25 cellular contexts compared by ENCODE assay signal in the genomic region with DNA sequence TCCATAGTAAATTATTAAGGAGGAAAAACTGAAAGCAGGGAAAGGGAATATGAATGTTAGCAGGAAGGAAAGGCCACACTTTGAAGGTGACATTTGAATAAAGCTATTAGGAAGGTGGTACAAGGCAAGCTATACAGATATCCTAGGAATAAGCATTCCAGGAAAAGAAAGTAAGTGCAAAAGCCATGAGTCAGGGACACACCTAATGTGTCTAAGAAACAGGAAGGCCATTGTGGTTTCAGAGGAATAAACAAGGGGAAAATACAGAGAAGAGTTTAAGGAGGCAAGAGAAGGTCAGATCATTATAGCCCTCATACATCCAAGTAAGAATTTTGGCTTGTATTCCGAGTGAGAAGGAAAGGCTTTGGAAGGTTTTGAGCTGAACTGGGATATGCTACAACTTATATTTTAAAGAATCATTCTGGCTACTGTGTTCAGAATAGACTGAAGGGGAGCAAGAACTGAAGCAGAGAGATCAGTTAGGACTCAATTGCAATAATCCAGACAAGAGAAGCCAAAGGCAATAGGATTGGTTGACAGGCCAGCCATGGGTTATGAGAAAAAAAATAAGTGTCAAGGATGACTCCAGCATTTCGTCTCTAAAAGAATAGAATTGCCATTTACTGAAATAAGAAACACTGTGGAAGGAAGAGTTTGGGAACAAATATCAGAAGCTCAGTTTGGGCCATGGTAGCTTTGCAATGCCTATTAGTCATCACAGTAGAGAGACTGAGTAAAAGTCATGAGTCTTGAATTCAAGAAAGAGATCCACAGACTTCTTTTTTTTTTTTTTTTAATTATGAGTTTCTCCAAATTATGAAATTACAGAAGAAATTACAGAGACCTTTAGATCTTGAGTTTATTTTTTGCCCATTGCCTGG. TPM values are rescaled to one million over a fixed set of nuclear protein-coding genes. Genes with fewer than 3 reads are reported as not detected.
DNase-seq lines count a peak whose midpoint lies in the region; ATAC-seq, FAIRE-seq and TF ChIP-seq lines count a peak whose summit lies in the region.
"Had no signal": no experiment of that assay in that cellular context is flagged by ENCODE, and none has a peak within 500 bp of the region (broad histone marks: within the 10 kb centered on the region; RNA-seq: fewer than 3 reads in every experiment).

No MANE protein-coding gene starts in this region.

- no peak overlapping the region for H2BK15ac ChIP-seq in mesenchymal stem cell (ENCODE audit: low read depth, poor library complexity, severe bottlenecking)

- no peak overlapping the region for H3K9ac ChIP-seq in mesenchymal stem cell (ENCODE audit: low read length)
- H3K9ac ChIP-seq: KMS-11 had no signal

- FAIRE-seq in GM18507 (lab: Jason Lieb, UNC), result peak; percentile 21
- FAIRE-seq in bronchial epithelial cell (lab: Jason Lieb, UNC), result no peak
- FAIRE-seq: endometrium had no signal

- no peak overlapping the region for H2AK5ac ChIP-seq in mesenchymal stem cell (ENCODE audit: low read length, severe bottlenecking)

- H3K4me1 ChIP-seq in PC-9 (replicated peaks; ENCODE audit: insufficient read depth), result peaks cover 15% of the 10 kb centered on the region
- H3K4me1 ChIP-seq in mesenchymal stem cell (ENCODE audit: control insufficient read depth, insufficient read depth, low read depth, low read length), result no peaks in the 10 kb centered on the region
- no peaks in the 10 kb centered on the region for H3K4me1 ChIP-seq in right cardiac atrium (ENCODE audit: control insufficient read depth, insufficient read depth, low read length)
- H3K4me1 ChIP-seq: ascending aorta, colonic mucosa, right atrium auricular region had no signal

- H4K91ac ChIP-seq in mesenchymal stem cell (ENCODE audit: low read length), result no peak overlapping the region

- no peaks in the 10 kb centered on the region for H3K36me3 ChIP-seq in PC-9 (ENCODE audit: low read depth)
- no peaks in the 10 kb centered on the region for H3K36me3 ChIP-seq in bronchial epithelial cell (ENCODE audit: control insufficient read depth, insufficient read depth, low read length)
- no peaks in the 10 kb centered on the region for H3K36me3 ChIP-seq in mesenchymal stem cell (ENCODE audit: control insufficient read depth in 1 of 2, insufficient read depth in 2 of 2, low read depth in 1 of 2, low read length in 2 of 2)
- H3K36me3 ChIP-seq: ascending aorta, colonic mucosa, right atrium auricular region, thoracic aorta had no signal

- no peak overlapping the region for H3K4ac ChIP-seq in mesenchymal stem cell (ENCODE audit: low read depth in 1 of 2, low read length in 2 of 2)

- no peaks in the 10 kb centered on the region for H4K20me1 ChIP-seq in PC-9 (ENCODE audit: insufficient read depth)

- 0 out of 2 replicates have a peak overlapping the region, but pooled peaks have one; percentile 5 for H2AFZ ChIP-seq in PC-9
- H2AFZ ChIP-seq in mesenchymal stem cell (ENCODE audit: low read depth, low read length), result no peak overlapping the region

- no peak for ATAC-seq in right cardiac atrium
- no peak for ATAC-seq in HG03097 (IDR thresholded peaks at IDR 0.05; ENCODE audit: low FRiP score, unreplicated experiment)
- no peak for ATAC-seq in GM18870 (IDR thresholded peaks at IDR 0.05; ENCODE audit: unreplicated experiment)
- ATAC-seq: left ventricle myocardium superior; stimulated activated naive B cell treated with anti-CD40 and anti-IgM and Interleukin-4, amounts not matched to agents 10 μg/mL and 1 μg/mL and 100 μg/mL, for 72 hours had no signal

- intact Hi-C loops in PC-9 (cut with micrococcal nuclease; ENCODE audit: unreplicated experiment), result no loop called here
- intact Hi-C loops in right cardiac atrium (cut with DNase I), result no loop called here

- WGBS in mesenchymal stem cell, result 74% methylated on average over 2 of the region's 2 CpGs
- 65% methylated on average over 2 of the region's 2 CpGs for WGBS in right cardiac atrium

- no peak for DNase-seq in GM18507 (ENCODE audit: extremely low spot score, insufficient read length, low read depth)
- no peak for DNase-seq in PC-9
- DNase-seq in bronchial epithelial cell (ENCODE audit: low read depth), result peak; percentile 89
- DNase-seq in mesenchymal stem cell, result peak; percentile 42
- DNase-seq in right cardiac atrium, result no peak
- no peak for DNase-seq in epidermal melanocyte (ENCODE audit: insufficient read length, low spot score)
- DNase-seq: activated CD4-positive, alpha-beta T cell treated with anti-CD3 and anti-CD28 coated beads, Interleukin-2, amount 50 U/mL, for 48 hours; activated naive CD4-positive, alpha-beta T cell treated with anti-CD3 and anti-CD28 coated beads, Interleukin-2, amount 50 U/mL, for 16 hours; activated T-cell treated with anti-CD3 and anti-CD28 coated beads, Interleukin-2, amount 50 U/mL, for 24 hours; CD4-positive, CD25-positive, alpha-beta regulatory T cell; colonic mucosa; DMS153; left ventricle myocardium superior; NCI-H1092 treated with DMSO at 0.1 percent for 48 hours; SIG-M5; stimulated activated naive B cell treated with anti-CD40 and anti-IgM and Interleukin-4, amounts not matched to agents 10 μg/mL and 1 μg/mL and 100 μg/mL, for 72 hours; T-helper 2 cell had no signal

- no peaks in the 10 kb centered on the region for H3K27me3 ChIP-seq in PC-9 (ENCODE audit: insufficient read depth, low read depth)
- H3K27me3 ChIP-seq in bronchial epithelial cell (ENCODE audit: control insufficient read depth, insufficient read depth, low read length), result no peaks in the 10 kb centered on the region
- no peaks in the 10 kb centered on the region for H3K27me3 ChIP-seq in mesenchymal stem cell (ENCODE audit: control insufficient read depth in 1 of 2, insufficient read depth in 1 of 2, low read length in 2 of 2)
- H3K27me3 ChIP-seq in right cardiac atrium (ENCODE audit: control insufficient read depth, insufficient read depth), result no peaks in the 10 kb centered on the region
- H3K27me3 ChIP-seq: ascending aorta, colonic mucosa, right atrium auricular region had no signal

- H3K9me2 ChIP-seq in PC-9 (ENCODE audit: insufficient read depth), result peaks cover 7% of the 10 kb centered on the region; the same call in 1 of the 2 replicates

- no peak overlapping the region for H3K14ac ChIP-seq in mesenchymal stem cell (ENCODE audit: low read length in 2 of 2)

- no peak overlapping the region for H2BK12ac ChIP-seq in mesenchymal stem cell (ENCODE audit: low read length in 2 of 2)

- H3K4me2 ChIP-seq in PC-9 (peak overlapping the region; percentile 6; the same call in 1 of the 2 replicates), mesenchymal stem cell (ENCODE audit: low read length, poor library complexity, severe bottlenecking) (no peak overlapping the region)
- H3K4me2 ChIP-seq: KMS-11 had no signal

- H3K9me3 ChIP-seq in PC-9 (ENCODE audit: insufficient read depth, low read depth) (no peaks in the 10 kb centered on the region), mesenchymal stem cell (ENCODE audit: control insufficient read depth, low read length) (no peaks in the 10 kb centered on the region), right cardiac atrium (ENCODE audit: control insufficient read depth, low read length) (no peaks in the 10 kb centered on the region)
- H3K9me3 ChIP-seq: ascending aorta, colonic mucosa, right atrium auricular region, thoracic aorta had no signal

- no peak overlapping the region for H4K8ac ChIP-seq in mesenchymal stem cell (ENCODE audit: low read length)

- no peaks in the 10 kb centered on the region for H3K79me1 ChIP-seq in mesenchymal stem cell (replicated peaks; ENCODE audit: low read length, poor library complexity, severe bottlenecking)

- BruUV-seq in PC-9 (replicated peaks; lab: Mats Ljungman, UMichigan), result no TSS peak

- no peak overlapping the region for H2BK5ac ChIP-seq in mesenchymal stem cell (ENCODE audit: low read depth, low read length, poor library complexity, severe bottlenecking)

- no peak for TF ChIP-seq CTCF in PC-9 (conservative IDR thresholded peaks at IDR 0.05)
- TF ChIP-seq CTCF in bronchial epithelial cell (IDR thresholded peaks at IDR 0.05; ENCODE audit: insufficient read depth, low read length, severe bottlenecking), result no peak

- no peaks in the 10 kb centered on the region for H3F3A ChIP-seq in PC-9 (ENCODE audit: insufficient read depth, low read depth)

- no peaks in the 10 kb centered on the region for H3K79me2 ChIP-seq in PC-9 (ENCODE audit: low read depth)

- H3K18ac ChIP-seq in mesenchymal stem cell (ENCODE audit: low read depth in 1 of 2, low read length in 2 of 2), result no peak overlapping the region

- CTCF ChIA-PET in PC-9 (lab: Charles Lee), result no interaction called here

- H3K4me3 ChIP-seq in PC-9 (no peak overlapping the region), bronchial epithelial cell (ENCODE audit: low read depth, low read length) (no peak overlapping the region), mesenchymal stem cell (ENCODE audit: insufficient read depth in 1 of 2, low read depth in 1 of 2, low read length in 2 of 2) (no peak overlapping the region), right cardiac atrium (ENCODE audit: low read length) (no peak overlapping the region)
- H3K4me3 ChIP-seq: ascending aorta, colonic mucosa, right atrium auricular region, thoracic aorta had no signal

- POLR2A ChIA-PET in PC-9 (lab: Charles Lee; ENCODE audit: unreplicated experiment), result interaction anchor here (0.6 kb wide), 1 partner anchor 1330 kb away, joined by 5 read pairs; no protein-coding TSS in a partner anchor

- no peak overlapping the region for H2BK120ac ChIP-seq in mesenchymal stem cell (ENCODE audit: low read depth, low read length)

- no peak overlapping the region for H3K23ac ChIP-seq in mesenchymal stem cell (ENCODE audit: low read length in 2 of 2)

- H3K27ac ChIP-seq in PC-9 (no peak overlapping the region), mesenchymal stem cell (ENCODE audit: low read length, poor library complexity, severe bottlenecking) (no peak overlapping the region), right cardiac atrium (ENCODE audit: low read length) (no peak overlapping the region)
- H3K27ac ChIP-seq: ascending aorta, colonic mucosa, KMS-11, right atrium auricular region, thoracic aorta had no signal

RNA-seq across cellular contexts. Expression of a gene that starts 11.3 kb away (rescaled TPM):
- total RNA-seq in PC-9 (2021), result not detected in 2 replicates
- total RNA-seq in bronchial epithelial cell, result 0.13 TPM in 1 of 2 replicates, not detected in the other
- 0.01 TPM for polyA plus RNA-seq in mesenchymal stem cell (2013, experiment 1 of 2)
- not detected for polyA plus RNA-seq in mesenchymal stem cell (2013, experiment 2 of 2)
- total RNA-seq in right cardiac atrium, result under 1 TPM; 0.25 to 0.51 (median 0.37) TPM
- polyA plus RNA-seq in right cardiac atrium, result 0.14 TPM
- total RNA-seq: ascending aorta; CD4-positive, CD25-positive, alpha-beta regulatory T cell; omental fat pad; thoracic aorta had no signal
- polyA plus RNA-seq: CD4-positive, CD25-positive, alpha-beta regulatory T cell had no signal

RNA-seq across cellular contexts. Expression of a gene that starts 33.5 kb away (rescaled TPM):
- total RNA-seq in PC-9 (2021), result not detected in 2 replicates
- 0.64 and 1.6 TPM in 2 replicates for total RNA-seq in bronchial epithelial cell
- 0.47 TPM for polyA plus RNA-seq in mesenchymal stem cell (2013, experiment 1 of 2)
- polyA plus RNA-seq in mesenchymal stem cell (2013, experiment 2 of 2), result 0.74 TPM
- total RNA-seq in right cardiac atrium, result 10 to 100 TPM; 26.5 to 39.3 (median 36.0) TPM
- 36.8 TPM for polyA plus RNA-seq in right cardiac atrium
- total RNA-seq: ascending aorta; CD4-positive, CD25-positive, alpha-beta regulatory T cell; thoracic aorta had no signal
- polyA plus RNA-seq: CD4-positive, CD25-positive, alpha-beta regulatory T cell had no signal

Comparison
In these comparisons a context has a peak if more than half of its experiments do, and no peak if none do; other contexts are left out.
1. DNase-seq: peak in bronchial epithelial cell (single experiment) and mesenchymal stem cell (single experiment); none in GM18507 (single experiment), PC-9 (0 of 2), right cardiac atrium (0 of 3) and epidermal melanocyte (single experiment).
2. RNA of a gene that starts 33.5 kb away (total RNA-seq): 26.5 to 39.3 TPM in right cardiac atrium; 0.64 to 1.6 TPM in bronchial epithelial cell and not detected in PC-9; every median in the first group is over 10 times any median in the second.